Comparison of ENCODE assay signal across 1 cellular context in genomic region chr1:221715321-221716169, GRCh38.
TF ChIP-seq lines count a peak whose summit lies in the region.

No MANE protein-coding gene starts in this region.

TF ChIP-seq in GM23338, 12 proteins besides CTCF, POLR2A, EP300 and RAD21 (continued from another document):
- no peak for TF ChIP-seq REST (IDR thresholded peaks at IDR 0.05; ENCODE audit: unreplicated experiment)
